8 cellular contexts compared by ENCODE assay signal in genomic region chr19:8001651-8001994, GRCh38. TPM values are rescaled to one million over a fixed set of nuclear protein-coding genes. Genes with fewer than 3 reads are reported as not detected.
DNase-seq lines count a peak whose midpoint lies in the region; ATAC-seq, FAIRE-seq and TF ChIP-seq lines count a peak whose summit lies in the region.

No MANE protein-coding gene starts in this region.

- H3K9me3 ChIP-seq in BLaER1 (no peaks in the 10 kb centered on the region), Loucy (ENCODE audit: insufficient read depth, low read depth, low read length) (no peaks in the 10 kb centered on the region), neural cell (ENCODE audit: low read length) (no peaks in the 10 kb centered on the region)

- no peaks in the 10 kb centered on the region for H3F3A ChIP-seq in Loucy (ENCODE audit: low read depth)
- no peaks in the 10 kb centered on the region for H3F3A ChIP-seq in neural cell (ENCODE audit: insufficient read depth, low read length, poor library complexity, severe bottlenecking)

- FAIRE-seq in HTR-8/SVneo (lab: Jason Lieb, UNC): no peak

- no peaks in the 10 kb centered on the region for H3K9me2 ChIP-seq in Loucy (replicated peaks; ENCODE audit: low read depth, low read length)
- no peaks in the 10 kb centered on the region for H3K9me2 ChIP-seq in neural cell (ENCODE audit: insufficient read depth, low read length)

- no peak; the same call in 1 of the 2 replicates for TF ChIP-seq CTCF in Loucy (conservative IDR thresholded peaks at IDR 0.05; ENCODE audit: low read length)
- no peak for TF ChIP-seq CTCF in endothelial cell (IDR thresholded peaks at IDR 0.05; ENCODE audit: unreplicated experiment)
- TF ChIP-seq CTCF in neural cell (IDR thresholded peaks at IDR 0.05; ENCODE audit: poor library complexity, severe bottlenecking): no peak

- H3K36me3 ChIP-seq in BLaER1 (peaks cover 47% of the 10 kb centered on the region), Loucy (ENCODE audit: insufficient read depth, low read length) (peaks cover 9% of the 10 kb centered on the region; the same call in 1 of the 2 replicates), neural cell (ENCODE audit: insufficient read depth, low read length) (no peaks in the 10 kb centered on the region)

- H3K27me3 Mint-ChIP-seq in endothelial cell (ENCODE audit: unreplicated experiment): peaks cover 8% of the 10 kb centered on the region

- intact Hi-C loops in left colon (cut with DNase I, micrococcal nuclease): loop anchor here in 1 of 2 donors (5.0 kb wide), 1 partner anchor 54 kb away; no protein-coding TSS in a partner anchor

- H4K20me1 ChIP-seq in BLaER1 (peaks cover 85% of the 10 kb centered on the region), Loucy (ENCODE audit: insufficient read depth, low read length, poor library complexity, severe bottlenecking) (peaks cover 79% of the 10 kb centered on the region), neural cell (ENCODE audit: insufficient read depth) (peaks cover 25% of the 10 kb centered on the region)

- H3K79me2 ChIP-seq in Loucy (ENCODE audit: insufficient read depth, low read length) (peaks cover 95% of the 10 kb centered on the region), neural cell (replicated peaks; ENCODE audit: insufficient read depth, low read length) (peaks cover 85% of the 10 kb centered on the region)

- TF ChIP-seq RAD21 in neural cell (conservative IDR thresholded peaks at IDR 0.05): no peak

- peaks cover 13% of the 10 kb centered on the region for H3K36me3 Mint-ChIP-seq in endothelial cell (ENCODE audit: low read depth, unreplicated experiment)

- peak overlapping the region; percentile 95 for H3K4me2 ChIP-seq in BLaER1
- peak overlapping the region; percentile 87 for H3K4me2 ChIP-seq in Loucy (ENCODE audit: low read depth, low read length, poor library complexity, severe bottlenecking)
- H3K4me2 ChIP-seq in neural cell (ENCODE audit: low read length): no peak overlapping the region

- H3K4me3 ChIP-seq in BLaER1: no peak overlapping the region
- H3K4me3 ChIP-seq in Loucy (ENCODE audit: low read length, poor library complexity, severe bottlenecking): peak overlapping the region; percentile 78
- H3K4me3 ChIP-seq in neural cell (ENCODE audit: low read length): peak overlapping the region; percentile 52

- ATAC-seq in left colon: no peak

- H3K4me1 ChIP-seq in BLaER1 (peaks cover 80% of the 10 kb centered on the region), Loucy (ENCODE audit: insufficient read depth, low read length, poor library complexity, severe bottlenecking) (peaks cover 33% of the 10 kb centered on the region)

- peaks cover 34% of the 10 kb centered on the region for H3K4me1 Mint-ChIP-seq in endothelial cell (ENCODE audit: unreplicated experiment)

- peak overlapping the region; percentile 92 for H3K27ac Mint-ChIP-seq in endothelial cell (ENCODE audit: unreplicated experiment)

- TF ChIP-seq EP300 in neural cell (conservative IDR thresholded peaks at IDR 0.05; ENCODE audit: poor library complexity, severe bottlenecking): no peak

- H3K27me3 ChIP-seq in BLaER1 (no peaks in the 10 kb centered on the region), Loucy (ENCODE audit: insufficient read depth, low read length, poor library complexity, severe bottlenecking) (no peaks in the 10 kb centered on the region), neural cell (ENCODE audit: insufficient read depth, low read depth, low read length) (no peaks in the 10 kb centered on the region)

- H2AFZ ChIP-seq in Loucy (ENCODE audit: low read length) (no peak overlapping the region), neural cell (ENCODE audit: low read depth, low read length) (no peak overlapping the region)

- H3K9me3 Mint-ChIP-seq in endothelial cell (ENCODE audit: unreplicated experiment): no peaks in the 10 kb centered on the region

- peak overlapping the region; percentile 56 for H3K9ac ChIP-seq in BLaER1
- peak overlapping the region; percentile 62 for H3K9ac ChIP-seq in Loucy (ENCODE audit: low read depth, low read length, poor library complexity, severe bottlenecking)
- peak overlapping the region; percentile 46 for H3K9ac ChIP-seq in neural cell (ENCODE audit: low read length)

- H3K4me3 Mint-ChIP-seq in endothelial cell (ENCODE audit: unreplicated experiment): peak overlapping the region; percentile 84

- DNase-seq in endothelial cell (ENCODE audit: low spot score): no peak
- DNase-seq in OCI-M1 (lab: John Stamatoyannopoulos, UW): no peak
- no peak for DNase-seq in left colon
- no peak for DNase-seq in T1000 (lab: John Stamatoyannopoulos, UW)
- no peak for DNase-seq in HTR-8/SVneo (ENCODE audit: insufficient read length, low spot score)

- peak overlapping the region; percentile 67 for H3K27ac ChIP-seq in BLaER1
- peak overlapping the region; percentile 20 for H3K27ac ChIP-seq in neural cell (ENCODE audit: low read length)

TF ChIP-seq in neural cell, 6 proteins besides CTCF, POLR2A, EP300 and RAD21:
- TF ChIP-seq SMC3 (conservative IDR thresholded peaks at IDR 0.05; ENCODE audit: poor library complexity) (no peak), POLR2AphosphoS5 (IDR thresholded peaks at IDR 0.05) (no peak), REST (IDR thresholded peaks at IDR 0.05; ENCODE audit: borderline replicate concordance) (no peak), TAF1 (IDR thresholded peaks at IDR 0.05; ENCODE audit: low read depth) (no peak), MXI1 (conservative IDR thresholded peaks at IDR 0.05; ENCODE audit: poor library complexity, severe bottlenecking) (no peak), EZH2 (IDR thresholded peaks at IDR 0.05; ENCODE audit: borderline replicate concordance, insufficient read depth, low read length, poor library complexity, severe bottlenecking) (no peak)

RNA-seq across cellular contexts. Expression of gene ELAVL1, which starts 3.8 kb away (rescaled TPM):
- total RNA-seq in endothelial cell (ENCODE audit: unreplicated experiment): 135 TPM
- 18.4 and 19.1 TPM in 2 replicates for polyA plus RNA-seq in neural cell
- 29.7 and 55.3 TPM in 2 replicates for polyA minus RNA-seq in neural cell
- 10 to 100 TPM; 49.2 to 61.4 TPM for total RNA-seq in left colon

RNA-seq across cellular contexts. Expression of gene CCL25, which starts 50.9 kb away (rescaled TPM):
- total RNA-seq in endothelial cell (ENCODE audit: unreplicated experiment): not detected
- polyA plus RNA-seq in neural cell: 1.9 and 2.4 TPM in 2 replicates
- polyA minus RNA-seq in neural cell: 0.73 TPM in 1 of 2 replicates, not detected in the other
- total RNA-seq in left colon: not detected

RNA-seq across cellular contexts. Expression of gene TIMM44, which starts 58.2 kb away (rescaled TPM):
- total RNA-seq in endothelial cell (ENCODE audit: unreplicated experiment): 46.5 TPM
- 48.3 and 56.7 TPM in 2 replicates for polyA plus RNA-seq in neural cell
- polyA minus RNA-seq in neural cell: 37.3 and 39.7 TPM in 2 replicates
- 10 to 100 TPM; 54.1 to 69.1 TPM for total RNA-seq in left colon
